Comparison of ENCODE assay signal across 9 cellular contexts in the genomic region with DNA sequence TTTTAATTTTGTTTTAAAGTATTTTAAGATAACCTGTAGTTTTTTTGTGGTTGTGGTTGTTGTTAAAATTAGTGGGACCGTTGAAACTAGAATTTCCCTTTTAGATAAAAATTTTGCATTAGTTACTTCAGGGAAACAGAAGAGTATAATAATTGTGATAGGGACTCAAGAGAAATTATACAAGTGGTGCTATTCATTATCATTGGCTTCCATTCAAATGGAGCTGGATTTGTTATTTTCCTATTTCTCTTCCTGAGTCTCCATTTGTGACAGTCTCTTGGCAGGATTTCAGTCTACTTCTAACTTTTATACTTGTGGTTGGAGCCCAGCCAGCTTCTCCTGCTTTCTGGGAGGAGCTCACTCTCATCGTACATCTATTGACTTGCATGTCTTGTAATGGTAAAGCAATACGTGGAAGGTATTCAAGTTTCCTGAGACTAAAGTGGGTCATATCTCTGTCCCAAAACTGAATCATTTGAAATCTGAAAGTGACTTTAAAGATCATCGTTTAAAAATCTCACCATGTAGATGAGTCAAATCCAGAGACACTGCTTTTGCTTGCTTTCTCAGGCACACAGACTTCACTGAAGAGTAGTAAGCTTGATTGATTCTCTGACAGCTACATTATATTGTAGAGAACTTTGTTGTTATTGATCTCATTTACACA.
A peak's percentile ranks its signal among the peaks of the same experiment; 100 is the strongest.
DNase-seq lines count a peak whose midpoint lies in the region; ATAC-seq, FAIRE-seq and TF ChIP-seq lines count a peak whose summit lies in the region.
"Had no signal": no experiment of that assay in that cellular context is flagged by ENCODE, and none has a peak within 500 bp of the region (broad histone marks: within the 10 kb centered on the region; RNA-seq: fewer than 3 reads in every experiment).

No MANE protein-coding gene starts in this region.

- TF ChIP-seq CTCF in DOHH2 (IDR thresholded peaks at IDR 0.05; ENCODE audit: low read depth, low read length, poor library complexity, severe bottlenecking) (no peak), brain (conservative IDR thresholded peaks at IDR 0.05) (no peak), kidney (IDR thresholded peaks at IDR 0.05; ENCODE audit: borderline replicate concordance, extremely low read depth, insufficient read depth) (no peak)

- ATAC-seq in GM19438 (IDR thresholded peaks at IDR 0.05; ENCODE audit: low read depth, unreplicated experiment) (peak; percentile 79), HG03342 (IDR thresholded peaks at IDR 0.05; ENCODE audit: unreplicated experiment) (peak; percentile 90)
- ATAC-seq in stimulated activated naive CD8-positive, alpha-beta T cell treated with anti-CD3 and anti-CD28 coated beads, Interleukin-15, amount 100 ng/mL, for 72 hours, result peak; percentile 78

- H4K20me1 ChIP-seq in DOHH2 (ENCODE audit: control insufficient read depth, insufficient read depth, low read depth, low read length), result no peaks in the 10 kb centered on the region

- peak overlapping the region in 2 of 5 experiments; percentile 28 to 30 for H3K27ac Mint-ChIP-seq in brain
- peak overlapping the region; percentile 27 to 40 for H3K27ac Mint-ChIP-seq in stimulated activated naive CD8-positive, alpha-beta T cell treated with anti-CD3 and anti-CD28 coated beads, Interleukin-15, amount 100 ng/mL, for 72 hours
- no peak overlapping the region for H3K27ac Mint-ChIP-seq in CD4-positive, alpha-beta memory T cell

- H3K9me3 Mint-ChIP-seq in brain, result peaks cover 0 to 12% (median 3%) of the 10 kb centered on the region in 5 experiments
- no peaks in the 10 kb centered on the region for H3K9me3 Mint-ChIP-seq in stimulated activated naive CD8-positive, alpha-beta T cell treated with anti-CD3 and anti-CD28 coated beads, Interleukin-15, amount 100 ng/mL, for 72 hours
- H3K9me3 Mint-ChIP-seq in CD4-positive, alpha-beta memory T cell, result peaks cover 0 to 7% (median 0%) of the 10 kb centered on the region in 8 donors

- no peak for DNase-seq in stimulated activated naive CD8-positive, alpha-beta T cell treated with anti-CD3 and anti-CD28 coated beads, Interleukin-15, amount 100 ng/mL, for 72 hours
- DNase-seq in activated gamma-delta T cell treated with Interleukin-2 at 50 U/mL for 16 hours (no peak), kidney (no peak)
- no peak for DNase-seq in CD4-positive, alpha-beta memory T cell

- peak overlapping the region in 3 of 5 experiments; percentile 31 to 65 (median 38) for H3K4me3 Mint-ChIP-seq in brain
- no peak overlapping the region for H3K4me3 Mint-ChIP-seq in stimulated activated naive CD8-positive, alpha-beta T cell treated with anti-CD3 and anti-CD28 coated beads, Interleukin-15, amount 100 ng/mL, for 72 hours
- no peak overlapping the region for H3K4me3 Mint-ChIP-seq in CD4-positive, alpha-beta memory T cell

- FAIRE-seq in kidney (lab: Jason Lieb, UNC), result no peak

- no peaks in the 10 kb centered on the region for H3K9me2 ChIP-seq in DOHH2 (replicated peaks; ENCODE audit: control insufficient read depth, low read length)

- peak overlapping the region; percentile 42 for H3K4me2 ChIP-seq in DOHH2 (ENCODE audit: low read length)

- H3K79me2 ChIP-seq in DOHH2 (ENCODE audit: control insufficient read depth, low read length), result no peaks in the 10 kb centered on the region

- H3K9ac ChIP-seq in kidney (ENCODE audit: low read length in 2 of 2), result no peak overlapping the region

- CTCF ChIA-PET in CD4-positive, alpha-beta memory T cell (lab: Charles Lee; ENCODE audit: partially characterized antibody), result no interaction called here

- H3F3A ChIP-seq in DOHH2 (ENCODE audit: control insufficient read depth, insufficient read depth), result no peaks in the 10 kb centered on the region

- peaks cover 18% of the 10 kb centered on the region for H3K4me1 Mint-ChIP-seq in brain
- H3K4me1 Mint-ChIP-seq in stimulated activated naive CD8-positive, alpha-beta T cell treated with anti-CD3 and anti-CD28 coated beads, Interleukin-15, amount 100 ng/mL, for 72 hours, result no peaks in the 10 kb centered on the region
- H3K4me1 Mint-ChIP-seq in CD4-positive, alpha-beta memory T cell, result peaks cover 0 to 4% (median 1%) of the 10 kb centered on the region in 4 donors

- peaks cover 19% of the 10 kb centered on the region for H3K4me1 ChIP-seq in DOHH2 (ENCODE audit: control insufficient read depth, low read length)
- H3K4me1 ChIP-seq in kidney (ENCODE audit: control insufficient read depth in 1 of 2, insufficient read depth in 1 of 2, low read depth in 1 of 2, low read length in 2 of 2), result no peaks in the 10 kb centered on the region
- no peaks in the 10 kb centered on the region for H3K4me1 ChIP-seq in CD4-positive, alpha-beta memory T cell (ENCODE audit: insufficient read depth, low read length)

- intact Hi-C loops in kidney (cut with DNase I), result no loop called here
- intact Hi-C loops in CD4-positive, alpha-beta memory T cell (cut with micrococcal nuclease), result no loop called here

- no peaks in the 10 kb centered on the region for H3K36me3 ChIP-seq in DOHH2 (ENCODE audit: control insufficient read depth, low read length)
- no peaks in the 10 kb centered on the region for H3K36me3 ChIP-seq in kidney (ENCODE audit: control insufficient read depth in 1 of 2, insufficient read depth in 2 of 2, low read length in 2 of 2)
- no peaks in the 10 kb centered on the region for H3K36me3 ChIP-seq in CD4-positive, alpha-beta memory T cell (ENCODE audit: insufficient read depth, low read length)
- H3K36me3 ChIP-seq: neutrophil had no signal

- H3K36me3 Mint-ChIP-seq in brain, result no peaks in the 10 kb centered on the region
- H3K36me3 Mint-ChIP-seq in CD4-positive, alpha-beta memory T cell, result no peaks in the 10 kb centered on the region

- POLR2A ChIA-PET in CD4-positive, alpha-beta memory T cell (lab: Charles Lee; ENCODE audit: partially characterized antibody), result no interaction called here

- H3K27me3 Mint-ChIP-seq in brain, result peaks cover 3% of the 10 kb centered on the region
- H3K27me3 Mint-ChIP-seq in stimulated activated naive CD8-positive, alpha-beta T cell treated with anti-CD3 and anti-CD28 coated beads, Interleukin-15, amount 100 ng/mL, for 72 hours, result no peaks in the 10 kb centered on the region
- no peaks in the 10 kb centered on the region for H3K27me3 Mint-ChIP-seq in CD4-positive, alpha-beta memory T cell

- no peak overlapping the region for H3K4me3 ChIP-seq in DOHH2 (ENCODE audit: low read length)
- no peak overlapping the region for H3K4me3 ChIP-seq in kidney (ENCODE audit: low read length in 2 of 2)
- no peak overlapping the region for H3K4me3 ChIP-seq in CD4-positive, alpha-beta memory T cell (ENCODE audit: low read length in 2 of 2)

- H3K9me3 ChIP-seq in DOHH2 (ENCODE audit: control insufficient read depth, insufficient read depth, low read length) (no peaks in the 10 kb centered on the region), kidney (ENCODE audit: control insufficient read depth in 1 of 2, low read length in 2 of 2) (no peaks in the 10 kb centered on the region)
- H3K9me3 ChIP-seq in CD4-positive, alpha-beta memory T cell (ENCODE audit: control insufficient read depth in 1 of 2, low read length in 2 of 2), result no peaks in the 10 kb centered on the region
- H3K9me3 ChIP-seq: neutrophil had no signal

- H3K27me3 ChIP-seq in DOHH2 (ENCODE audit: control insufficient read depth, low read length), result no peaks in the 10 kb centered on the region
- H3K27me3 ChIP-seq in CD4-positive, alpha-beta memory T cell (ENCODE audit: insufficient read depth, low read length), result no peaks in the 10 kb centered on the region
- H3K27me3 ChIP-seq: neutrophil had no signal

- H3K27ac ChIP-seq in DOHH2 (ENCODE audit: low read depth, low read length) (no peak overlapping the region), kidney (ENCODE audit: low read depth in 2 of 2, low read length in 2 of 2) (no peak overlapping the region)
- no peak overlapping the region for H3K27ac ChIP-seq in CD4-positive, alpha-beta memory T cell (ENCODE audit: low read depth, low read length)
- H3K27ac ChIP-seq: neutrophil had no signal

Comparison
In these comparisons a context has a peak if more than half of its experiments do, and no peak if none do; other contexts are left out.
1. H3K27ac Mint-ChIP-seq: peak in stimulated activated naive CD8-positive, alpha-beta T cell treated with anti-CD3 and anti-CD28 coated beads, Interleukin-15, amount 100 ng/mL, for 72 hours (2 of 2); none in CD4-positive, alpha-beta memory T cell (0 of 7).
2. H3K4me3 Mint-ChIP-seq: peak in brain (3 of 5); none in stimulated activated naive CD8-positive, alpha-beta T cell treated with anti-CD3 and anti-CD28 coated beads, Interleukin-15, amount 100 ng/mL, for 72 hours (0 of 2) and CD4-positive, alpha-beta memory T cell (0 of 8).
3. Peak in every context shown above with its lines, with median percentiles within 50 percentile points of each other: ATAC-seq.